In the genomic region with DNA sequence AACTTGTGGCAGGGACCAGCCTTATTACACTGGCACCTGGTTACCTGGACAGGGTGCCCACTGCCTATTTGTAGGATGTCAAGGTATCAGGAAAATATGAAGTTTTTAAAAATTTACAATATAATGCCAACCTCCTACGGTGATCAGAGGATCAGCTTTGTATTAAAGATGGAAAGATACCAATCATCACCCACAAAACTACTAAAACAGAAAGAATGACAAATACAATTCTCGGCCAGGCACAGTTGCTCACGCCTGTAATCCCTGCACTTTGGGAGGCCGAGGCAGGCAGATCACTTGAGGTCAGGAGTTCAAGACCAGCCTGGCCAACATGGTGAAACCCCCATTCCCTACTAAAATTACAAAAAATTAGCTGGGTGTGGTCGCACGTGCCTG, we compare ENCODE assay signal across 22 cellular contexts. TPM values are rescaled to one million over a fixed set of nuclear protein-coding genes. Genes with fewer than 3 reads are reported as not detected.
"Had no signal": no experiment of that assay in that cellular context is flagged by ENCODE, and none has a peak within 500 bp of the region (broad histone marks: within the 10 kb centered on the region; RNA-seq: fewer than 3 reads in every experiment).

No MANE protein-coding gene starts in this region.

- H3K27me3 ChIP-seq: brain microvascular endothelial cell, heart left ventricle, left lung, suprapubic skin had no signal

- H3K9me3 Mint-ChIP-seq: activated CD4-positive, alpha-beta memory T cell treated with anti-CD3 and anti-CD28 coated beads for 36 hours; central memory CD8-positive, alpha-beta T cell; natural killer cell treated with Interleukin-12 subunit alpha and Interleukin-12 subunit beta and Interleukin-15 and Interleukin-18, amount 100 ng/mL, for 72 hours had no signal

- H3K27me3 Mint-ChIP-seq: activated CD4-positive, alpha-beta memory T cell treated with anti-CD3 and anti-CD28 coated beads for 36 hours; activated CD8-positive, alpha-beta memory T cell treated with anti-CD3 and anti-CD28 coated beads, Interleukin-2, amount 10 ng/mL, durations not matched to agents 7 days and 5 days; activated naive CD8-positive, alpha-beta T cell; central memory CD8-positive, alpha-beta T cell; natural killer cell treated with Interleukin-12 subunit alpha and Interleukin-12 subunit beta and Interleukin-15 and Interleukin-18, amount 100 ng/mL, for 72 hours had no signal

- H3K27ac ChIP-seq: brain microvascular endothelial cell, coronary artery, heart left ventricle, left lung, skin epidermis, suprapubic skin, VCaP had no signal

- DNase-seq: activated CD4-positive, alpha-beta memory T cell treated with anti-CD3 and anti-CD28 coated beads for 36 hours; activated CD4-positive, alpha-beta T cell treated with anti-CD3 and anti-CD28 coated beads for 1 hour; activated effector memory CD4-positive, alpha-beta T cell treated with anti-CD3 and anti-CD28 coated beads, Interleukin-2, amount 50 U/mL, for 16 hours; activated T-cell treated with anti-CD3 and anti-CD28 coated beads, Interleukin-2, amount 50 U/mL, for 1 hour; brain microvascular endothelial cell; effector CD4-positive, alpha-beta T cell; heart left ventricle; left lung; occipital lobe; right cardiac atrium; stimulated activated CD4-positive, alpha-beta T cell treated with anti-CD3 and anti-CD28 coated beads, Interleukin-4, amount 100 ng/mL, for 24 hours; stimulated activated naive CD4-positive, alpha-beta T cell treated with Interleukin-2 at 50 U/mL for 16 hours; T-helper 1 cell had no signal

- ATAC-seq: left lung; natural killer cell treated with Interleukin-12 subunit alpha and Interleukin-12 subunit beta and Interleukin-15 and Interleukin-18, amount 100 ng/mL, for 72 hours had no signal

- H3K4me1 ChIP-seq: left lung had no signal

- H3K27ac Mint-ChIP-seq: activated CD4-positive, alpha-beta memory T cell treated with anti-CD3 and anti-CD28 coated beads for 36 hours; activated CD8-positive, alpha-beta memory T cell treated with anti-CD3 and anti-CD28 coated beads, Interleukin-2, amount 10 ng/mL, durations not matched to agents 7 days and 5 days; activated naive CD8-positive, alpha-beta T cell; natural killer cell treated with Interleukin-12 subunit alpha and Interleukin-12 subunit beta and Interleukin-15 and Interleukin-18, amount 100 ng/mL, for 72 hours; progenitor cell of endocrine pancreas had no signal

- H3K9me3 ChIP-seq: heart left ventricle, left lung, suprapubic skin had no signal

- H3K4me1 Mint-ChIP-seq: activated CD8-positive, alpha-beta memory T cell treated with anti-CD3 and anti-CD28 coated beads, Interleukin-2, amount 10 ng/mL, durations not matched to agents 7 days and 5 days; central memory CD8-positive, alpha-beta T cell had no signal

- H3K4me3 Mint-ChIP-seq: activated CD4-positive, alpha-beta memory T cell treated with anti-CD3 and anti-CD28 coated beads for 36 hours; activated CD8-positive, alpha-beta memory T cell treated with anti-CD3 and anti-CD28 coated beads, Interleukin-2, amount 10 ng/mL, durations not matched to agents 7 days and 5 days; activated naive CD8-positive, alpha-beta T cell; central memory CD8-positive, alpha-beta T cell; natural killer cell treated with Interleukin-12 subunit alpha and Interleukin-12 subunit beta and Interleukin-15 and Interleukin-18, amount 100 ng/mL, for 72 hours had no signal

- H3K4me3 ChIP-seq: coronary artery, heart left ventricle, left lung, skin epidermis, suprapubic skin had no signal

RNA-seq across cellular contexts. Expression of a gene that starts 18.4 kb away (rescaled TPM):
- total RNA-seq: activated CD4-positive, alpha-beta memory T cell treated with anti-CD3 and anti-CD28 coated beads for 36 hours; activated CD8-positive, alpha-beta memory T cell treated with anti-CD3 and anti-CD28 coated beads, Interleukin-2, amount 10 ng/mL, durations not matched to agents 7 days and 5 days; left lung; natural killer cell treated with Interleukin-12 subunit alpha and Interleukin-12 subunit beta and Interleukin-15 and Interleukin-18, amount 100 ng/mL, for 72 hours; progenitor cell of endocrine pancreas; right cardiac atrium; suprapubic skin had no signal
- polyA plus RNA-seq: heart left ventricle, right cardiac atrium had no signal
